Comparison of ENCODE assay signal across 1 cellular context in the genomic region with DNA sequence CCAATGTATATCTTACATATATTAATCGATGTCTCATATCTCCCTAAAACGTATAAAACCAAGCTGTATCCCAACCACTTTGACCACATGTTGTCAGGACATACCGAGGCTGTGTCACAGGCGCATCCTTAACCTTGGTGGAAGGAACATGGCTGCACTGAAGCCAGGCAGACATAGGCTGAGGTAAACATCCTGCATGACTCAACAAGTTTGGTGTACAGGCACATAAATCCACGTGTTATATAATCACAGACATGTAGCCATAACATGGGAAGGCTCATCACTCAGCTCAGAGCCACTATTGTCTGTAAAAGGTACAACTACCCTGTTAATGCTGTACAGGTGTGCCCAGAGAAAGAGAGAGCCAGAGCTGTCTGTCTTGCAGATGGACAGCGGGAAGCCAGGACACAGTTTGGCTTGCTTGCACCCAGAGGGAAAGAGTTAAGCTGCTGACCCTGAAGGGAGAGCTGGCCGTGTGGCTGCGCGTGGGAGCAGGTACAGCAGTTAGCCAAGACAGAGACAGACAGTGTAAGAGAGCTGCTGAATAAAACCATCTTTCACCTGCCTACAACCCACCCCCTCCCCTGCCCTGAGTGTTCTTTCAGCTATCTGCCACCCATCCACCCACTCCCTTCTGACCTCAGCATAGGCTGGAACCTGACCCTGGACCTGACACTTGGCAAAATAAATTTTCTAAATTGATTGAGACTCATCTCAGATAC.
A peak's percentile ranks its signal among the peaks of the same experiment; 100 is the strongest.
TF ChIP-seq lines count a peak whose summit lies in the region.

No MANE protein-coding gene starts in this region.

TF ChIP-seq in K562, 482 proteins besides CTCF, POLR2A, EP300 and RAD21 (continued from another document and continues in another):
- TF ChIP-seq, protein P1, sequence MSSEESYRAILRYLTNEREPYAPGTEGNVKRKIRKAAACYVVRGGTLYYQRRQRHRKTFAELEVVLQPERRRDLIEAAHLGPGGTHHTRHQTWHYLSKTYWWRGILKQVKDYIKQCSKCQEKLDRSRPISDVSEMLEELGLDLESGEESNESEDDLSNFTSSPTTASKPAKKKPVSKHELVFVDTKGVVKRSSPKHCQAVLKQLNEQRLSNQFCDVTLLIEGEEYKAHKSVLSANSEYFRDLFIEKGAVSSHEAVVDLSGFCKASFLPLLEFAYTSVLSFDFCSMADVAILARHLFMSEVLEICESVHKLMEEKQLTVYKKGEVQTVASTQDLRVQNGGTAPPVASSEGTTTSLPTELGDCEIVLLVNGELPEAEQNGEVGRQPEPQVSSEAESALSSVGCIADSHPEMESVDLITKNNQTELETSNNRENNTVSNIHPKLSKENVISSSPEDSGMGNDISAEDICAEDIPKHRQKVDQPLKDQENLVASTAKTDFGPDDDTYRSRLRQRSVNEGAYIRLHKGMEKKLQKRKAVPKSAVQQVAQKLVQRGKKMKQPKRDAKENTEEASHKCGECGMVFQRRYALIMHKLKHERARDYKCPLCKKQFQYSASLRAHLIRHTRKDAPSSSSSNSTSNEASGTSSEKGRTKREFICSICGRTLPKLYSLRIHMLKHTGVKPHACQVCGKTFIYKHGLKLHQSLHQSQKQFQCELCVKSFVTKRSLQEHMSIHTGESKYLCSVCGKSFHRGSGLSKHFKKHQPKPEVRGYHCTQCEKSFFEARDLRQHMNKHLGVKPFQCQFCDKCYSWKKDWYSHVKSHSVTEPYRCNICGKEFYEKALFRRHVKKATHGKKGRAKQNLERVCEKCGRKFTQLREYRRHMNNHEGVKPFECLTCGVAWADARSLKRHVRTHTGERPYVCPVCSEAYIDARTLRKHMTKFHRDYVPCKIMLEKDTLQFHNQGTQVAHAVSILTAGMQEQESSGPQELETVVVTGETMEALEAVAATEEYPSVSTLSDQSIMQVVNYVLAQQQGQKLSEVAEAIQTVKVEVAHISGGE (CRISPR knock-in tag; IDR thresholded peaks at IDR 0.05): no peak
- TF ChIP-seq HNRNPK (IDR thresholded peaks at IDR 0.05; ENCODE audit: low read depth, low read length, poor library complexity, severe bottlenecking): no peak
- TF ChIP-seq ZNF766 (CRISPR knock-in tag; conservative IDR thresholded peaks at IDR 0.05): 0 out of 2 replicates have a peak, but pooled peaks have one; percentile 32
- no peak for TF ChIP-seq CEBPG (CRISPR knock-in tag; IDR thresholded peaks at IDR 0.05)
- no peak for TF ChIP-seq CEBPG (tag; conservative IDR thresholded peaks at IDR 0.05 in 1 of 2, IDR thresholded peaks at IDR 0.05 in 1 of 2)
- TF ChIP-seq ATF2 (CRISPR knock-in tag; IDR thresholded peaks at IDR 0.05): no peak
- TF ChIP-seq MNT (conservative IDR thresholded peaks at IDR 0.05): 0 out of 4 replicates have a peak, but pooled peaks have one; percentile 30 to 36
- TF ChIP-seq NCOA1 (IDR thresholded peaks at IDR 0.05; ENCODE audit: low read depth): no peak
- TF ChIP-seq ZNF121 (CRISPR knock-in tag; conservative IDR thresholded peaks at IDR 0.05): no peak
- TF ChIP-seq YY1 (IDR thresholded peaks at IDR 0.05; ENCODE audit: borderline replicate concordance in 1 of 3, control insufficient read depth in 1 of 3, extremely low read depth in 1 of 3, insufficient read depth in 3 of 3, insufficient read length in 1 of 3, insufficient replicate concordance in 2 of 3, low read depth in 1 of 3, low read length in 2 of 3): peak in 1 of 3 experiments; percentile 67
- 0 out of 2 replicates have a peak, but pooled peaks have one; percentile 9 for TF ChIP-seq ARID1B (IDR thresholded peaks at IDR 0.05)
- no peak for TF ChIP-seq FOXA1 (IDR thresholded peaks at IDR 0.05; ENCODE audit: borderline replicate concordance)
- TF ChIP-seq ZNF584 (CRISPR knock-in tag; IDR thresholded peaks at IDR 0.05; ENCODE audit: low read depth): 0 out of 2 replicates have a peak, but pooled peaks have one; percentile 45
- TF ChIP-seq, protein P2, sequence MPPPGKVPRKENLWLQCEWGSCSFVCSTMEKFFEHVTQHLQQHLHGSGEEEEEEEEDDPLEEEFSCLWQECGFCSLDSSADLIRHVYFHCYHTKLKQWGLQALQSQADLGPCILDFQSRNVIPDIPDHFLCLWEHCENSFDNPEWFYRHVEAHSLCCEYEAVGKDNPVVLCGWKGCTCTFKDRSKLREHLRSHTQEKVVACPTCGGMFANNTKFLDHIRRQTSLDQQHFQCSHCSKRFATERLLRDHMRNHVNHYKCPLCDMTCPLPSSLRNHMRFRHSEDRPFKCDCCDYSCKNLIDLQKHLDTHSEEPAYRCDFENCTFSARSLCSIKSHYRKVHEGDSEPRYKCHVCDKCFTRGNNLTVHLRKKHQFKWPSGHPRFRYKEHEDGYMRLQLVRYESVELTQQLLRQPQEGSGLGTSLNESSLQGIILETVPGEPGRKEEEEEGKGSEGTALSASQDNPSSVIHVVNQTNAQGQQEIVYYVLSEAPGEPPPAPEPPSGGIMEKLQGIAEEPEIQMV (tag; conservative IDR thresholded peaks at IDR 0.05; ENCODE audit: low read depth): peak; percentile 65; the same call in 1 of the 2 replicates
- no peak for TF ChIP-seq ZNF76 (CRISPR knock-in tag; IDR thresholded peaks at IDR 0.05; ENCODE audit: borderline replicate concordance)
- TF ChIP-seq C11orf30 (IDR thresholded peaks at IDR 0.05; ENCODE audit: low read depth): peak; percentile 55
- peak; percentile 55; the same call in 1 of the 2 replicates for TF ChIP-seq KLF6 (CRISPR knock-in tag; IDR thresholded peaks at IDR 0.05; ENCODE audit: borderline replicate concordance)
- TF ChIP-seq MAX (CRISPR knock-in tag; IDR thresholded peaks at IDR 0.05): no peak
- no peak for TF ChIP-seq YBX1 (IDR thresholded peaks at IDR 0.05)
- peak; percentile 69 for TF ChIP-seq NFE2 (IDR thresholded peaks at IDR 0.05; ENCODE audit: low read depth)
- TF ChIP-seq LARP7 (IDR thresholded peaks at IDR 0.05): no peak
- peak; percentile 78; the same call in 1 of the 2 replicates for TF ChIP-seq ZNF175 (CRISPR knock-in tag; IDR thresholded peaks at IDR 0.05; ENCODE audit: low read depth)
- 0 out of 2 replicates have a peak, but pooled peaks have one; percentile 52 for TF ChIP-seq SMAD3 (CRISPR knock-in tag; conservative IDR thresholded peaks at IDR 0.05)
- TF ChIP-seq ID3 (CRISPR knock-in tag; IDR thresholded peaks at IDR 0.05): no peak
- 0 out of 2 replicates have a peak, but pooled peaks have one; percentile 32 for TF ChIP-seq ID3 (tag; IDR thresholded peaks at IDR 0.05)
- 0 out of 2 replicates have a peak, but pooled peaks have one; percentile 40 for TF ChIP-seq BACH1 (tag; IDR thresholded peaks at IDR 0.05)
- TF ChIP-seq ETV1 (tag; conservative IDR thresholded peaks at IDR 0.05; ENCODE audit: low read depth): peak; percentile 70
- TF ChIP-seq FOXO4 (CRISPR knock-in tag; IDR thresholded peaks at IDR 0.05): no peak
- no peak for TF ChIP-seq ZNF3 (CRISPR knock-in tag; IDR thresholded peaks at IDR 0.05)
- no peak for TF ChIP-seq CC2D1A (IDR thresholded peaks at IDR 0.05)
- TF ChIP-seq ZNF644 (tag; IDR thresholded peaks at IDR 0.05; ENCODE audit: low read depth): peak; percentile 76; the same call in 1 of the 2 replicates
- TF ChIP-seq MIER1 (IDR thresholded peaks at IDR 0.05; ENCODE audit: low read depth): no peak
- no peak for TF ChIP-seq HOXB6 (CRISPR knock-in tag; IDR thresholded peaks at IDR 0.05; ENCODE audit: borderline replicate concordance)
- TF ChIP-seq ZNF316 (IDR thresholded peaks at IDR 0.05): peak; percentile 62; the same call in 1 of the 2 replicates
- no peak for TF ChIP-seq ZNF232 (CRISPR knock-in tag; IDR thresholded peaks at IDR 0.05)
- TF ChIP-seq, protein P3, sequence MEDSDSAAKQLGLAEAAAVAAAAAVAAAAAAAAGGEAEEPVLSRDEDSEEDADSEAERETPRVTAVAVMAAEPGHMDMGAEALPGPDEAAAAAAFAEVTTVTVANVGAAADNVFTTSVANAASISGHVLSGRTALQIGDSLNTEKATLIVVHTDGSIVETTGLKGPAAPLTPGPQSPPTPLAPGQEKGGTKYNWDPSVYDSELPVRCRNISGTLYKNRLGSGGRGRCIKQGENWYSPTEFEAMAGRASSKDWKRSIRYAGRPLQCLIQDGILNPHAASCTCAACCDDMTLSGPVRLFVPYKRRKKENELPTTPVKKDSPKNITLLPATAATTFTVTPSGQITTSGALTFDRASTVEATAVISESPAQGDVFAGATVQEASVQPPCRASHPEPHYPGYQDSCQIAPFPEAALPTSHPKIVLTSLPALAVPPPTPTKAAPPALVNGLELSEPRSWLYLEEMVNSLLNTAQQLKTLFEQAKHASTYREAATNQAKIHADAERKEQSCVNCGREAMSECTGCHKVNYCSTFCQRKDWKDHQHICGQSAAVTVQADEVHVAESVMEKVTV (CRISPR knock-in tag; IDR thresholded peaks at IDR 0.05): no peak
- TF ChIP-seq, protein P4, sequence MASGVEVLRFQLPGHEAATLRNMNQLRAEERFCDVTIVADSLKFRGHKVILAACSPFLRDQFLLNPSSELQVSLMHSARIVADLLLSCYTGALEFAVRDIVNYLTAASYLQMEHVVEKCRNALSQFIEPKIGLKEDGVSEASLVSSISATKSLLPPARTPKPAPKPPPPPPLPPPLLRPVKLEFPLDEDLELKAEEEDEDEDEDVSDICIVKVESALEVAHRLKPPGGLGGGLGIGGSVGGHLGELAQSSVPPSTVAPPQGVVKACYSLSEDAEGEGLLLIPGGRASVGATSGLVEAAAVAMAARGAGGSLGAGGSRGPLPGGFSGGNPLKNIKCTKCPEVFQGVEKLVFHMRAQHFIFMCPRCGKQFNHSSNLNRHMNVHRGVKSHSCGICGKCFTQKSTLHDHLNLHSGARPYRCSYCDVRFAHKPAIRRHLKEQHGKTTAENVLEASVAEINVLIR (CRISPR knock-in tag; IDR thresholded peaks at IDR 0.05): no peak
- TF ChIP-seq, protein P5, sequence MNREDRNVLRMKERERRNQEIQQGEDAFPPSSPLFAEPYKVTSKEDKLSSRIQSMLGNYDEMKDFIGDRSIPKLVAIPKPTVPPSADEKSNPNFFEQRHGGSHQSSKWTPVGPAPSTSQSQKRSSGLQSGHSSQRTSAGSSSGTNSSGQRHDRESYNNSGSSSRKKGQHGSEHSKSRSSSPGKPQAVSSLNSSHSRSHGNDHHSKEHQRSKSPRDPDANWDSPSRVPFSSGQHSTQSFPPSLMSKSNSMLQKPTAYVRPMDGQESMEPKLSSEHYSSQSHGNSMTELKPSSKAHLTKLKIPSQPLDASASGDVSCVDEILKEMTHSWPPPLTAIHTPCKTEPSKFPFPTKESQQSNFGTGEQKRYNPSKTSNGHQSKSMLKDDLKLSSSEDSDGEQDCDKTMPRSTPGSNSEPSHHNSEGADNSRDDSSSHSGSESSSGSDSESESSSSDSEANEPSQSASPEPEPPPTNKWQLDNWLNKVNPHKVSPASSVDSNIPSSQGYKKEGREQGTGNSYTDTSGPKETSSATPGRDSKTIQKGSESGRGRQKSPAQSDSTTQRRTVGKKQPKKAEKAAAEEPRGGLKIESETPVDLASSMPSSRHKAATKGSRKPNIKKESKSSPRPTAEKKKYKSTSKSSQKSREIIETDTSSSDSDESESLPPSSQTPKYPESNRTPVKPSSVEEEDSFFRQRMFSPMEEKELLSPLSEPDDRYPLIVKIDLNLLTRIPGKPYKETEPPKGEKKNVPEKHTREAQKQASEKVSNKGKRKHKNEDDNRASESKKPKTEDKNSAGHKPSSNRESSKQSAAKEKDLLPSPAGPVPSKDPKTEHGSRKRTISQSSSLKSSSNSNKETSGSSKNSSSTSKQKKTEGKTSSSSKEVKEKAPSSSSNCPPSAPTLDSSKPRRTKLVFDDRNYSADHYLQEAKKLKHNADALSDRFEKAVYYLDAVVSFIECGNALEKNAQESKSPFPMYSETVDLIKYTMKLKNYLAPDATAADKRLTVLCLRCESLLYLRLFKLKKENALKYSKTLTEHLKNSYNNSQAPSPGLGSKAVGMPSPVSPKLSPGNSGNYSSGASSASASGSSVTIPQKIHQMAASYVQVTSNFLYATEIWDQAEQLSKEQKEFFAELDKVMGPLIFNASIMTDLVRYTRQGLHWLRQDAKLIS (CRISPR knock-in tag; IDR thresholded peaks at IDR 0.05): no peak
- no peak for TF ChIP-seq ZNF408 (CRISPR knock-in tag; IDR thresholded peaks at IDR 0.05; ENCODE audit: low read depth)
- 0 out of 2 replicates have a peak, but pooled peaks have one; percentile 43 for TF ChIP-seq DIDO1 (tag; IDR thresholded peaks at IDR 0.05; ENCODE audit: low read depth)
- no peak for TF ChIP-seq CEBPB (tag; IDR thresholded peaks at IDR 0.05)
- no peak for TF ChIP-seq PPARD (CRISPR knock-in tag; IDR thresholded peaks at IDR 0.05)
